Comparison of ENCODE assay signal across 10 cellular contexts in genomic region chr9:127716412-127716811, GRCh38. TPM values are rescaled to one million over a fixed set of nuclear protein-coding genes. Genes with fewer than 3 reads are reported as not detected.
DNase-seq lines count a peak whose midpoint lies in the region; ATAC-seq, FAIRE-seq and TF ChIP-seq lines count a peak whose summit lies in the region.
"Had no signal": no experiment of that assay in that cellular context is flagged by ENCODE, and none has a peak within 500 bp of the region (broad histone marks: within the 10 kb centered on the region; RNA-seq: fewer than 3 reads in every experiment).

No MANE protein-coding gene starts in this region.

- POLR2A ChIA-PET in activated CD4-positive, alpha-beta T cell treated with anti-CD3 and anti-CD28 coated beads, Interleukin-2, amount 10 ng/mL, durations not matched to agents 7 days and 5 days (lab: Charles Lee), result no interaction called here
- POLR2A ChIA-PET in HepG2 (lab: Yijun Ruan, JAX), result interaction anchor here (1.0 to 2.4 kb wide), 4 partner anchors 8 to 108 kb away, joined by 4 to 11 read pairs (median 6); partner anchors contain the start of genes CFAP157 and TOR2A

- no peaks in the 10 kb centered on the region for H3K79me2 ChIP-seq in HepG2 (ENCODE audit: insufficient read depth, low read length)

- CTCF ChIA-PET in activated CD4-positive, alpha-beta T cell treated with anti-CD3 and anti-CD28 coated beads, Interleukin-2, amount 10 ng/mL, durations not matched to agents 7 days and 5 days (lab: Charles Lee), result interaction anchor here (1.1 to 3.6 kb wide), 4 partner anchors 10 to 205 kb away, joined by 3 to 31 read pairs (median 6); partner anchors contain the start of gene TOR2A
- CTCF ChIA-PET in HepG2 (lab: Yijun Ruan, JAX; ENCODE audit: low intra/inter-chr PET ratio, low total read pairs), result no interaction called here

- H3K27ac ChIP-seq in HepG2 (ENCODE audit: extremely low read length, insufficient read depth, low read length), result peak overlapping the region; percentile 19
- H3K27ac ChIP-seq in suprapubic skin, result no peak overlapping the region

- H3K4me1 Mint-ChIP-seq in activated CD4-positive, alpha-beta T cell treated with anti-CD3 and anti-CD28 coated beads, Interleukin-2, amount 10 ng/mL, durations not matched to agents 7 days and 5 days, result peaks cover 33% of the 10 kb centered on the region
- H3K4me1 Mint-ChIP-seq in activated T-helper 2 cell treated with anti-CD3 and anti-CD28 coated beads, Interferon-gamma antibody, Interleukin-2, Interleukin-4, amounts not matched to agents 10 μg/mL and 5 μg/mL and 100 μg/mL, durations not matched to agents 14 hours and 24 hours and 36 hours (ENCODE audit: low read depth), result peaks cover 17% of the 10 kb centered on the region

- in situ Hi-C loops in HepG2 (cut with HindIII; ENCODE audit: extremely low pct_ligation_motif_present, low pct_unique_long_range_greater_than_20kb), result no loop called here

- no peak for FAIRE-seq in HepG2 (lab: Jason Lieb, UNC)

- no peak for TF ChIP-seq POLR2A in HepG2 (IDR thresholded peaks at IDR 0.05; ENCODE audit: insufficient read depth in 1 of 2, low read depth in 2 of 2, low read length in 2 of 2)
- TF ChIP-seq POLR2A in suprapubic skin (IDR thresholded peaks at IDR 0.05), result no peak

- intact Hi-C loops in activated T-helper 2 cell treated with anti-CD3 and anti-CD28 coated beads, Interferon-gamma antibody, Interleukin-2, Interleukin-4, amounts not matched to agents 10 μg/mL and 5 μg/mL and 100 μg/mL, durations not matched to agents 14 hours and 24 hours and 36 hours (cut with micrococcal nuclease), result loop anchor here (5.0 kb wide), 1 partner anchor 104 kb away; the partner anchor contains the start of gene STXBP1
- intact Hi-C loops in HepG2 (cut with micrococcal nuclease; ENCODE audit: unreplicated experiment), result no loop called here

- H3K4me1 ChIP-seq in HepG2 (ENCODE audit: insufficient read depth, low read length) (peaks cover 31% of the 10 kb centered on the region), suprapubic skin (peaks cover 20% of the 10 kb centered on the region)

- no peak for TF ChIP-seq RAD21 in HepG2 (CRISPR knock-in tag; IDR thresholded peaks at IDR 0.05)

- H3K4me3 ChIP-seq in HepG2 (replicated peaks in 1 of 3; ENCODE audit: insufficient read depth in 1 of 3, low read depth in 2 of 3, low read length in 3 of 3) (peak overlapping the region; percentile 77 to 90 (median 82); a peak in 5 of 6 replicates), suprapubic skin (peak overlapping the region; percentile 70)

- no peak overlapping the region for H2AFZ ChIP-seq in HepG2 (ENCODE audit: low read length)

- H3K9me3 Mint-ChIP-seq in activated CD4-positive, alpha-beta T cell treated with anti-CD3 and anti-CD28 coated beads, Interleukin-2, amount 10 ng/mL, durations not matched to agents 7 days and 5 days, result no peaks in the 10 kb centered on the region
- H3K9me3 Mint-ChIP-seq in activated T-helper 2 cell treated with anti-CD3 and anti-CD28 coated beads, Interferon-gamma antibody, Interleukin-2, Interleukin-4, amounts not matched to agents 10 μg/mL and 5 μg/mL and 100 μg/mL, durations not matched to agents 14 hours and 24 hours and 36 hours, result no peaks in the 10 kb centered on the region

- no peak for TF ChIP-seq EP300 in HepG2 (IDR thresholded peaks at IDR 0.05; ENCODE audit: low read depth in 2 of 2, low read length in 2 of 2)
- TF ChIP-seq EP300 in HepG2 (CRISPR knock-in tag; IDR thresholded peaks at IDR 0.05; ENCODE audit: borderline replicate concordance), result no peak
- no peak for TF ChIP-seq EP300 in suprapubic skin (IDR thresholded peaks at IDR 0.05)

- peak overlapping the region; percentile 90 for H3K4me3 Mint-ChIP-seq in activated CD4-positive, alpha-beta T cell treated with anti-CD3 and anti-CD28 coated beads, Interleukin-2, amount 10 ng/mL, durations not matched to agents 7 days and 5 days
- peak overlapping the region; percentile 92 for H3K4me3 Mint-ChIP-seq in activated T-helper 2 cell treated with anti-CD3 and anti-CD28 coated beads, Interferon-gamma antibody, Interleukin-2, Interleukin-4, amounts not matched to agents 10 μg/mL and 5 μg/mL and 100 μg/mL, durations not matched to agents 14 hours and 24 hours and 36 hours (ENCODE audit: low read depth)

- no TSS peak for BruUV-seq in HepG2 (replicated peaks; lab: Mats Ljungman, UMichigan)

- no peaks in the 10 kb centered on the region; the same call in 1 of the 2 replicates for H4K20me1 ChIP-seq in HepG2 (ENCODE audit: insufficient read depth, low read length)

- H3K36me3 Mint-ChIP-seq in activated CD4-positive, alpha-beta T cell treated with anti-CD3 and anti-CD28 coated beads, Interleukin-2, amount 10 ng/mL, durations not matched to agents 7 days and 5 days (ENCODE audit: low read depth), result peaks cover 2% of the 10 kb centered on the region
- H3K36me3 Mint-ChIP-seq in activated T-helper 2 cell treated with anti-CD3 and anti-CD28 coated beads, Interferon-gamma antibody, Interleukin-2, Interleukin-4, amounts not matched to agents 10 μg/mL and 5 μg/mL and 100 μg/mL, durations not matched to agents 14 hours and 24 hours and 36 hours (ENCODE audit: low read depth), result no peaks in the 10 kb centered on the region

- WGBS in HepG2 (ENCODE audit: low lambda C conversion rate), result 9% methylated on average over 5 of the region's 9 CpGs
- 86% methylated on average over 2 of the region's 9 CpGs for WGBS in suprapubic skin

- H3K27ac Mint-ChIP-seq in activated CD4-positive, alpha-beta T cell treated with anti-CD3 and anti-CD28 coated beads, Interleukin-2, amount 10 ng/mL, durations not matched to agents 7 days and 5 days, result peak overlapping the region; percentile 88
- peak overlapping the region; percentile 90 for H3K27ac Mint-ChIP-seq in activated T-helper 2 cell treated with anti-CD3 and anti-CD28 coated beads, Interferon-gamma antibody, Interleukin-2, Interleukin-4, amounts not matched to agents 10 μg/mL and 5 μg/mL and 100 μg/mL, durations not matched to agents 14 hours and 24 hours and 36 hours

- DNase-seq in activated CD4-positive, alpha-beta T cell treated with anti-CD3 and anti-CD28 coated beads, Interleukin-2, amount 10 ng/mL, durations not matched to agents 7 days and 5 days, result no peak
- DNase-seq in activated CD4-positive, alpha-beta T cell treated with anti-CD3 and anti-CD28 coated beads, Interleukin-2, amount 50 U/mL, for 1 hour, result no peak
- no peak for DNase-seq in activated T-helper 2 cell treated with anti-CD3 and anti-CD28 coated beads, Interferon-gamma antibody, Interleukin-2, Interleukin-4, amounts not matched to agents 10 μg/mL and 5 μg/mL and 100 μg/mL, durations not matched to agents 14 hours and 24 hours and 36 hours (ENCODE audit: low spot score)
- peak; percentile 34 for DNase-seq in HepG2 (ENCODE audit: low spot score)
- no peak for DNase-seq in suprapubic skin (ENCODE audit: low spot score in 2 of 2)
- DNase-seq in NK-92 treated with Interleukin-12 subunit alpha and Interleukin-12 subunit beta, amount 100 ng/mL, for 24 hours (lab: John Stamatoyannopoulos, UW), result no peak
- DNase-seq in anterior cingulate cortex (lab: John Stamatoyannopoulos, UW), result no peak

- H3K9me3 ChIP-seq in HepG2 (ENCODE audit: low read length) (no peaks in the 10 kb centered on the region), suprapubic skin (no peaks in the 10 kb centered on the region)
- H3K9me3 ChIP-seq: BE2C had no signal

- H3K27me3 ChIP-seq in HepG2 (ENCODE audit: control insufficient read depth in 1 of 2, insufficient read depth in 2 of 2, low read length in 2 of 2) (peaks cover 0 to 6% of the 10 kb centered on the region in 2 experiments; a peak in 2 of 5 replicates), suprapubic skin (no peaks in the 10 kb centered on the region)
- H3K27me3 ChIP-seq: BE2C had no signal

- H3K27me3 Mint-ChIP-seq in activated CD4-positive, alpha-beta T cell treated with anti-CD3 and anti-CD28 coated beads, Interleukin-2, amount 10 ng/mL, durations not matched to agents 7 days and 5 days, result no peaks in the 10 kb centered on the region
- no peaks in the 10 kb centered on the region for H3K27me3 Mint-ChIP-seq in activated T-helper 2 cell treated with anti-CD3 and anti-CD28 coated beads, Interferon-gamma antibody, Interleukin-2, Interleukin-4, amounts not matched to agents 10 μg/mL and 5 μg/mL and 100 μg/mL, durations not matched to agents 14 hours and 24 hours and 36 hours (ENCODE audit: low read depth)

- TF ChIP-seq CTCF in HepG2 (CRISPR knock-in tag; IDR thresholded peaks at IDR 0.05) (no peak), suprapubic skin (IDR thresholded peaks at IDR 0.05) (no peak)

- peak overlapping the region; percentile 55 for H3K9ac ChIP-seq in HepG2 (ENCODE audit: insufficient read depth, low read depth, low read length)

- H3K4me2 ChIP-seq in HepG2 (ENCODE audit: low read depth, low read length), result peak overlapping the region; percentile 97

- H3K36me3 ChIP-seq in HepG2 (replicated peaks in 1 of 2; ENCODE audit: control insufficient read depth in 1 of 2, insufficient read depth in 2 of 2, low read length in 2 of 2), result no peaks in the 10 kb centered on the region
- no peaks in the 10 kb centered on the region for H3K36me3 ChIP-seq in suprapubic skin
- H3K36me3 ChIP-seq: BE2C had no signal

- peak; percentile 41 for ATAC-seq in HepG2
- ATAC-seq in HG03469 (IDR thresholded peaks at IDR 0.05; ENCODE audit: unreplicated experiment), result no peak

RNA-seq across cellular contexts. Expression of gene TTC16, which starts 0.5 kb away (rescaled TPM):
- total RNA-seq in activated CD4-positive, alpha-beta T cell treated with anti-CD3 and anti-CD28 coated beads, Interleukin-2, amount 10 ng/mL, durations not matched to agents 7 days and 5 days, result 1 to 10 TPM; 1.2 to 1.6 TPM
- total RNA-seq in activated T-helper 2 cell treated with anti-CD3 and anti-CD28 coated beads, Interferon-gamma antibody, Interleukin-2, Interleukin-4, amounts not matched to agents 10 μg/mL and 5 μg/mL and 100 μg/mL, durations not matched to agents 14 hours and 24 hours and 36 hours, result 0.18 TPM in 1 of 2 replicates, not detected in the other
- not detected in 2 replicates for total RNA-seq in HepG2 (2016; rRNA removed; fragmentation: Illumina TruSeq; extraction: Trizol)
- not detected in 2 replicates for total RNA-seq in HepG2 (2016; cell fraction: cytosol; rRNA removed; fragmentation: Illumina TruSeq; extraction: Trizol; ENCODE audit: low read depth)
- not detected in 2 replicates for total RNA-seq in HepG2 (2016; cell fraction: insoluble cytoplasmic fraction; rRNA removed; fragmentation: Illumina TruSeq; extraction: Trizol)
- not detected in 2 replicates for total RNA-seq in HepG2 (2016; cell fraction: membrane; rRNA removed; fragmentation: Illumina TruSeq; extraction: Trizol)
- not detected in 2 replicates for total RNA-seq in HepG2 (2016; cell fraction: nucleus; rRNA removed; fragmentation: Illumina TruSeq; extraction: Trizol)
- polyA plus RNA-seq in HepG2 (2011; rRNA removed), result not detected in 2 replicates
- polyA plus RNA-seq in HepG2 (2011; cell fraction: cytosol; rRNA removed), result 0.03 TPM in 1 of 2 replicates, not detected in the other
- 0.08 TPM in 1 of 2 replicates, not detected in the other for polyA plus RNA-seq in HepG2 (2011; cell fraction: nucleus; rRNA removed)
- not detected in 2 replicates for polyA plus RNA-seq in HepG2 (2012)
- not detected in 2 replicates for polyA plus RNA-seq in HepG2 (2016; cell fraction: cytosol; fragmentation: Illumina TruSeq; extraction: Trizol; ENCODE audit: low read depth)
- polyA plus RNA-seq in HepG2 (2016; cell fraction: insoluble cytoplasmic fraction; fragmentation: Illumina TruSeq; extraction: Trizol; ENCODE audit: low read depth), result not detected in 2 replicates
- polyA plus RNA-seq in HepG2 (2016; cell fraction: membrane; fragmentation: Illumina TruSeq; extraction: Trizol; ENCODE audit: low read depth), result 0.09 TPM in 1 of 2 replicates, not detected in the other
- not detected in 2 replicates for polyA plus RNA-seq in HepG2 (2016; cell fraction: nucleus; fragmentation: Illumina TruSeq; extraction: Trizol; ENCODE audit: insufficient read depth, low read depth)
- polyA minus RNA-seq in HepG2 (2011; rRNA and poly(A)+ RNA removed; ENCODE audit: low replicate concordance), result 0.72 TPM in 1 of 2 replicates, not detected in the other
- polyA minus RNA-seq in HepG2 (2011; cell fraction: cytosol; rRNA and poly(A)+ RNA removed), result not detected in 2 replicates
- polyA minus RNA-seq in HepG2 (2011; cell fraction: nucleus; rRNA and poly(A)+ RNA removed), result not detected in 2 replicates
- under 1 TPM in 2 of 4 donors, not detected in 2; 0.16 to 0.21 TPM for total RNA-seq in suprapubic skin
- total RNA-seq: bronchial epithelial cell had no signal

RNA-seq across cellular contexts. Expression of gene PTRH1, which starts 0.9 kb away (rescaled TPM):
- total RNA-seq in activated CD4-positive, alpha-beta T cell treated with anti-CD3 and anti-CD28 coated beads, Interleukin-2, amount 10 ng/mL, durations not matched to agents 7 days and 5 days, result 10 to 100 TPM in 1 of 2 experiments, 1 to 10 TPM in 1; 8.7 to 11.0 TPM
- 20.1 and 21.5 TPM in 2 replicates for total RNA-seq in activated T-helper 2 cell treated with anti-CD3 and anti-CD28 coated beads, Interferon-gamma antibody, Interleukin-2, Interleukin-4, amounts not matched to agents 10 μg/mL and 5 μg/mL and 100 μg/mL, durations not matched to agents 14 hours and 24 hours and 36 hours
- total RNA-seq in HepG2 (2016; rRNA removed; fragmentation: Illumina TruSeq; extraction: Trizol) (7.6 and 10.4 TPM in 2 replicates), suprapubic skin (10 to 100 TPM in 3 of 4 donors, 1 to 10 TPM in 1; 7.4 to 58.4 (median 41.6) TPM)
- 3.7 and 4.7 TPM in 2 replicates for total RNA-seq in HepG2 (2016; cell fraction: cytosol; rRNA removed; fragmentation: Illumina TruSeq; extraction: Trizol; ENCODE audit: low read depth)
- total RNA-seq in HepG2 (2016; cell fraction: insoluble cytoplasmic fraction; rRNA removed; fragmentation: Illumina TruSeq; extraction: Trizol), result 9.5 and 11.7 TPM in 2 replicates
- total RNA-seq in HepG2 (2016; cell fraction: membrane; rRNA removed; fragmentation: Illumina TruSeq; extraction: Trizol), result 3.7 and 4.4 TPM in 2 replicates
- total RNA-seq in HepG2 (2016; cell fraction: nucleus; rRNA removed; fragmentation: Illumina TruSeq; extraction: Trizol), result 3.4 and 3.9 TPM in 2 replicates
- 4.0 and 5.4 TPM in 2 replicates for polyA plus RNA-seq in HepG2 (2011; rRNA removed)
- 5.4 and 8.9 TPM in 2 replicates for polyA plus RNA-seq in HepG2 (2011; cell fraction: cytosol; rRNA removed)
- 6.0 and 7.2 TPM in 2 replicates for polyA plus RNA-seq in HepG2 (2011; cell fraction: nucleus; rRNA removed)
- 3.0 and 3.2 TPM in 2 replicates for polyA plus RNA-seq in HepG2 (2012)
- polyA plus RNA-seq in HepG2 (2016; cell fraction: cytosol; fragmentation: Illumina TruSeq; extraction: Trizol; ENCODE audit: low read depth), result 3.5 and 3.9 TPM in 2 replicates
- 8.4 and 8.9 TPM in 2 replicates for polyA plus RNA-seq in HepG2 (2016; cell fraction: insoluble cytoplasmic fraction; fragmentation: Illumina TruSeq; extraction: Trizol; ENCODE audit: low read depth)
- 3.9 and 4.4 TPM in 2 replicates for polyA plus RNA-seq in HepG2 (2016; cell fraction: membrane; fragmentation: Illumina TruSeq; extraction: Trizol; ENCODE audit: low read depth)
- 6.4 and 9.2 TPM in 2 replicates for polyA plus RNA-seq in HepG2 (2016; cell fraction: nucleus; fragmentation: Illumina TruSeq; extraction: Trizol; ENCODE audit: insufficient read depth, low read depth)
- polyA minus RNA-seq in HepG2 (2011; rRNA and poly(A)+ RNA removed; ENCODE audit: low replicate concordance), result 5.1 and 17.9 TPM in 2 replicates
- polyA minus RNA-seq in HepG2 (2011; cell fraction: cytosol; rRNA and poly(A)+ RNA removed), result 1.8 and 1.9 TPM in 2 replicates
- 1.9 and 3.9 TPM in 2 replicates for polyA minus RNA-seq in HepG2 (2011; cell fraction: nucleus; rRNA and poly(A)+ RNA removed)

RNA-seq across cellular contexts. Expression of gene CFAP157, which starts 9.6 kb away (rescaled TPM):
- total RNA-seq in activated CD4-positive, alpha-beta T cell treated with anti-CD3 and anti-CD28 coated beads, Interleukin-2, amount 10 ng/mL, durations not matched to agents 7 days and 5 days, result not detected
- total RNA-seq in activated T-helper 2 cell treated with anti-CD3 and anti-CD28 coated beads, Interferon-gamma antibody, Interleukin-2, Interleukin-4, amounts not matched to agents 10 μg/mL and 5 μg/mL and 100 μg/mL, durations not matched to agents 14 hours and 24 hours and 36 hours, result 0.18 TPM in 1 of 2 replicates, not detected in the other
- total RNA-seq in HepG2 (2016; rRNA removed; fragmentation: Illumina TruSeq; extraction: Trizol) (not detected in 2 replicates), suprapubic skin (under 1 TPM in 2 of 4 donors, not detected in 2; 0.24 to 0.57 TPM)
- 0.09 TPM in 1 of 2 replicates, not detected in the other for total RNA-seq in HepG2 (2016; cell fraction: cytosol; rRNA removed; fragmentation: Illumina TruSeq; extraction: Trizol; ENCODE audit: low read depth)
- 0.11 TPM in 1 of 2 replicates, not detected in the other for total RNA-seq in HepG2 (2016; cell fraction: insoluble cytoplasmic fraction; rRNA removed; fragmentation: Illumina TruSeq; extraction: Trizol)
- total RNA-seq in HepG2 (2016; cell fraction: membrane; rRNA removed; fragmentation: Illumina TruSeq; extraction: Trizol), result not detected in 2 replicates
- not detected in 2 replicates for total RNA-seq in HepG2 (2016; cell fraction: nucleus; rRNA removed; fragmentation: Illumina TruSeq; extraction: Trizol)
- polyA plus RNA-seq in HepG2 (2011; rRNA removed), result 0.07 TPM in 1 of 2 replicates, not detected in the other
- polyA plus RNA-seq in HepG2 (2011; cell fraction: cytosol; rRNA removed), result 0.03 TPM in 1 of 2 replicates, not detected in the other
- polyA plus RNA-seq in HepG2 (2011; cell fraction: nucleus; rRNA removed), result 0.24 and 0.47 TPM in 2 replicates
- polyA plus RNA-seq in HepG2 (2012), result 0.15 and 0.28 TPM in 2 replicates
- not detected in 2 replicates for polyA plus RNA-seq in HepG2 (2016; cell fraction: cytosol; fragmentation: Illumina TruSeq; extraction: Trizol; ENCODE audit: low read depth)
- not detected in 2 replicates for polyA plus RNA-seq in HepG2 (2016; cell fraction: insoluble cytoplasmic fraction; fragmentation: Illumina TruSeq; extraction: Trizol; ENCODE audit: low read depth)
- not detected in 2 replicates for polyA plus RNA-seq in HepG2 (2016; cell fraction: membrane; fragmentation: Illumina TruSeq; extraction: Trizol; ENCODE audit: low read depth)
- not detected in 2 replicates for polyA plus RNA-seq in HepG2 (2016; cell fraction: nucleus; fragmentation: Illumina TruSeq; extraction: Trizol; ENCODE audit: insufficient read depth, low read depth)
- not detected in 2 replicates for polyA minus RNA-seq in HepG2 (2011; rRNA and poly(A)+ RNA removed; ENCODE audit: low replicate concordance)
- not detected in 2 replicates for polyA minus RNA-seq in HepG2 (2011; cell fraction: cytosol; rRNA and poly(A)+ RNA removed)
- 0.12 TPM in 1 of 2 replicates, not detected in the other for polyA minus RNA-seq in HepG2 (2011; cell fraction: nucleus; rRNA and poly(A)+ RNA removed)
- total RNA-seq: bronchial epithelial cell had no signal

RNA-seq across cellular contexts. Expression of gene TOR2A, which starts 18.7 kb away (rescaled TPM):
- total RNA-seq in activated CD4-positive, alpha-beta T cell treated with anti-CD3 and anti-CD28 coated beads, Interleukin-2, amount 10 ng/mL, durations not matched to agents 7 days and 5 days, result 10 to 100 TPM; 21.7 to 24.0 TPM
- 20.2 and 20.6 TPM in 2 replicates for total RNA-seq in activated T-helper 2 cell treated with anti-CD3 and anti-CD28 coated beads, Interferon-gamma antibody, Interleukin-2, Interleukin-4, amounts not matched to agents 10 μg/mL and 5 μg/mL and 100 μg/mL, durations not matched to agents 14 hours and 24 hours and 36 hours
- total RNA-seq in HepG2 (2016; rRNA removed; fragmentation: Illumina TruSeq; extraction: Trizol) (5.5 and 7.2 TPM in 2 replicates), suprapubic skin (10 to 100 TPM; 16.1 to 24.3 (median 19.3) TPM)
- 5.2 and 7.3 TPM in 2 replicates for total RNA-seq in HepG2 (2016; cell fraction: cytosol; rRNA removed; fragmentation: Illumina TruSeq; extraction: Trizol; ENCODE audit: low read depth)
- total RNA-seq in HepG2 (2016; cell fraction: insoluble cytoplasmic fraction; rRNA removed; fragmentation: Illumina TruSeq; extraction: Trizol), result 4.5 and 7.9 TPM in 2 replicates
- 7.9 and 11.8 TPM in 2 replicates for total RNA-seq in HepG2 (2016; cell fraction: membrane; rRNA removed; fragmentation: Illumina TruSeq; extraction: Trizol)
- 6.0 and 8.4 TPM in 2 replicates for total RNA-seq in HepG2 (2016; cell fraction: nucleus; rRNA removed; fragmentation: Illumina TruSeq; extraction: Trizol)
- 3.5 and 4.9 TPM in 2 replicates for polyA plus RNA-seq in HepG2 (2011; rRNA removed)
- polyA plus RNA-seq in HepG2 (2011; cell fraction: cytosol; rRNA removed), result 3.9 and 7.0 TPM in 2 replicates
- polyA plus RNA-seq in HepG2 (2011; cell fraction: nucleus; rRNA removed), result 10.9 and 13.2 TPM in 2 replicates
- polyA plus RNA-seq in HepG2 (2012), result 3.9 and 5.6 TPM in 2 replicates
- polyA plus RNA-seq in HepG2 (2016; cell fraction: cytosol; fragmentation: Illumina TruSeq; extraction: Trizol; ENCODE audit: low read depth), result 7.5 and 14.0 TPM in 2 replicates
- 8.1 and 8.2 TPM in 2 replicates for polyA plus RNA-seq in HepG2 (2016; cell fraction: insoluble cytoplasmic fraction; fragmentation: Illumina TruSeq; extraction: Trizol; ENCODE audit: low read depth)
- 13.5 and 15.3 TPM in 2 replicates for polyA plus RNA-seq in HepG2 (2016; cell fraction: membrane; fragmentation: Illumina TruSeq; extraction: Trizol; ENCODE audit: low read depth)
- polyA plus RNA-seq in HepG2 (2016; cell fraction: nucleus; fragmentation: Illumina TruSeq; extraction: Trizol; ENCODE audit: insufficient read depth, low read depth), result 15.9 and 17.9 TPM in 2 replicates
- polyA minus RNA-seq in HepG2 (2011; rRNA and poly(A)+ RNA removed; ENCODE audit: low replicate concordance), result 5.5 and 15.6 TPM in 2 replicates
- 3.2 and 3.6 TPM in 2 replicates for polyA minus RNA-seq in HepG2 (2011; cell fraction: cytosol; rRNA and poly(A)+ RNA removed)
- polyA minus RNA-seq in HepG2 (2011; cell fraction: nucleus; rRNA and poly(A)+ RNA removed), result 2.4 and 3.0 TPM in 2 replicates
